In the genomic region with DNA sequence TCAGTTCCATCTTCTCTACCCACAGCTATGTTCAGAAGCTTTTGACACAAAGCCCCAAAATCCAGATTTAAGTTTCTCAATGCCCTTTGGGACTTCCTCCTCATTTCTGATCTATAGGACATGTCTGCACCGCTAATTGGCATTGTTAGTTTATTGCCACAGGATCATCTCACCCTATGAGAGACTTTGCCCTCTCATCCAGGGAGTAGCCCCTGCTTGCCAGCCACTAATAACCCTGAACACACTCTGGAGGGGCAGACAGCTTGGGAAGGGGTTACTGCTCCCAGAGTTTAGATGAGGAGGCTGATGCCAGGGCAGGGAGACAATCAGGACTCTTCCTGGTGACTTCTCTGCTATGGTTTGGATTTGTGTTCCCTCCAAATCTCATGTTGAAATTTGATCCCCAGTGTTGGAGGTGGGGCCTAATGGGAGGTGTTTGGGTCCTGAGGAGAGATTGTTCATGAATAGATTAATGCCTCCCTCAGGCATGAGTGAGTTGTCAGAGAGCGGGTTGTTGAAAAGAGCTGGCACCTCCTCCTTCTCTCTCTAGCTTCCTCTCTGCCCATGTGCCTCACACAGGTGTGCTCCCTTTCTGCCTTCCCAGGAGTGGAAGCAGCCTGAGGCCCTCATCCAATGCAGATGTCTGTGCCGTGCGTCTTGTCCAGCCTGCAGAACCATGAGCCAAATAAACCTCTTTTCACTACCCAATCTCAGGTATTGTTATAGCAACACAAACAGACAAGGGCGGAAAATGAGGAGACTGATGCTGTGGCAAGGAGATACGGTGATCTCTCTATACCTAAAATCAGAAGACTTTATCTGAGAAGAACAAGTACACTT, we compare ENCODE assay signal across 23 cellular contexts. TPM values are rescaled to one million over a fixed set of nuclear protein-coding genes. Genes with fewer than 3 reads are reported as not detected.
DNase-seq lines count a peak whose midpoint lies in the region.
"Had no signal": no experiment of that assay in that cellular context is flagged by ENCODE, and none has a peak within 500 bp of the region (broad histone marks: within the 10 kb centered on the region; RNA-seq: fewer than 3 reads in every experiment).

No MANE protein-coding gene starts in this region.

- no peaks in the 10 kb centered on the region for H3K36me3 ChIP-seq in skeletal muscle tissue (ENCODE audit: control insufficient read depth in 3 of 3, insufficient read depth in 3 of 3, low read length in 3 of 3)

- H3K27ac Mint-ChIP-seq in dendritic cell treated with granulocyte-macrophage colony-stimulating factor and Interleukin-4, amounts not matched to agents 40 ng/mL and 50 ng/mL, for 4 days: peak overlapping the region; percentile 51
- H3K27ac Mint-ChIP-seq: activated CD8-positive, alpha-beta T cell treated with anti-CD3 and anti-CD28 coated beads, Interleukin-2, amount 10 ng/mL, durations not matched to agents 7 days and 5 days; activated naive CD4-positive, alpha-beta T cell treated with anti-CD3 and anti-CD28 coated beads, Interleukin-2, amount 50 U/mL, for 72 hours; activated T-cell treated with anti-CD3 and anti-CD28 coated beads, Interleukin-2, amount 50 U/mL, for 72 hours; WTC11 had no signal

- peak overlapping the region; percentile 97 for H3K27ac ChIP-seq in skeletal muscle tissue (ENCODE audit: low read depth, low read length)

- intact Hi-C loops in dendritic cell treated with granulocyte-macrophage colony-stimulating factor and Interleukin-4, amounts not matched to agents 40 ng/mL and 50 ng/mL, for 4 days (cut with micrococcal nuclease): no loop called here
- intact Hi-C loops in cardiac septum (cut with DNase I): no loop called here

- no peaks in the 10 kb centered on the region for H3K27me3 ChIP-seq in skeletal muscle tissue (ENCODE audit: control insufficient read depth in 3 of 3, insufficient read depth in 3 of 3, low read length in 3 of 3)

- no peaks in the 10 kb centered on the region for H3K9me3 ChIP-seq in skeletal muscle tissue (ENCODE audit: control insufficient read depth in 3 of 3, low read length in 3 of 3)

- H3K9me3 Mint-ChIP-seq in dendritic cell treated with granulocyte-macrophage colony-stimulating factor and Interleukin-4, amounts not matched to agents 40 ng/mL and 50 ng/mL, for 4 days: no peaks in the 10 kb centered on the region
- H3K9me3 Mint-ChIP-seq: activated naive CD4-positive, alpha-beta T cell treated with anti-CD3 and anti-CD28 coated beads, Interleukin-2, amount 50 U/mL, for 72 hours; activated T-cell treated with anti-CD3 and anti-CD28 coated beads, Interleukin-2, amount 50 U/mL, for 72 hours; memory B cell; WTC11 had no signal

- H3K36me3 Mint-ChIP-seq in dendritic cell treated with granulocyte-macrophage colony-stimulating factor and Interleukin-4, amounts not matched to agents 40 ng/mL and 50 ng/mL, for 4 days (ENCODE audit: low read depth): peaks cover 5% of the 10 kb centered on the region
- H3K36me3 Mint-ChIP-seq: memory B cell, naive B cell, WTC11 had no signal

- H3K4me1 ChIP-seq in skeletal muscle tissue (ENCODE audit: control insufficient read depth in 3 of 3, insufficient read depth in 3 of 3, low read length in 3 of 3): peaks cover 53 to 73% (median 58%) of the 10 kb centered on the region in 3 donors

- no peaks in the 10 kb centered on the region for H3K27me3 Mint-ChIP-seq in dendritic cell treated with granulocyte-macrophage colony-stimulating factor and Interleukin-4, amounts not matched to agents 40 ng/mL and 50 ng/mL, for 4 days
- H3K27me3 Mint-ChIP-seq: memory B cell, naive B cell had no signal

- H3K4me3 ChIP-seq in skeletal muscle tissue (ENCODE audit: low read length in 3 of 3): peak overlapping the region in 1 of 3 donors; percentile 27

- no peak overlapping the region for H3K4me3 Mint-ChIP-seq in dendritic cell treated with granulocyte-macrophage colony-stimulating factor and Interleukin-4, amounts not matched to agents 40 ng/mL and 50 ng/mL, for 4 days
- H3K4me3 Mint-ChIP-seq: activated CD8-positive, alpha-beta T cell treated with anti-CD3 and anti-CD28 coated beads, Interleukin-2, amount 10 ng/mL, durations not matched to agents 7 days and 5 days; activated T-cell treated with anti-CD3 and anti-CD28 coated beads, Interleukin-2, amount 50 U/mL, for 72 hours; memory B cell; WTC11 had no signal

- DNase-seq in NCI-H1436 (lab: John Stamatoyannopoulos, UW): peak; percentile 7
- no peak for DNase-seq in NCI-H1436 treated with DMSO at 0.1 percent for 48 hours (lab: John Stamatoyannopoulos, UW)
- DNase-seq in NCI-H69 (lab: John Stamatoyannopoulos, UW): peak; percentile 46
- no peak for DNase-seq in activated effector memory CD4-positive, alpha-beta T cell treated with anti-CD3 and anti-CD28 coated beads, Interleukin-2, amount 50 U/mL, for 16 hours
- DNase-seq in NCI-H2107 (lab: John Stamatoyannopoulos, UW): no peak
- DNase-seq in cardiac septum (ENCODE audit: low spot score): no peak
- DNase-seq: activated CD8-positive, alpha-beta T cell treated with anti-CD3 and anti-CD28 coated beads, Interleukin-2, amount 10 ng/mL, durations not matched to agents 7 days and 5 days; activated T-cell treated with anti-CD3 and anti-CD28 coated beads, Interleukin-2, amount 50 U/mL, for 72 hours; DMS153; H7; naive B cell; NCI-H1694; NCI-H524 treated with DMSO at 0.1 percent for 48 hours; SHP77; stimulated activated CD4-positive, alpha-beta T cell treated with anti-CD3 and anti-CD28 coated beads, Interleukin-4, amount 100 ng/mL, for 24 hours had no signal

- H3K4me1 Mint-ChIP-seq in dendritic cell treated with granulocyte-macrophage colony-stimulating factor and Interleukin-4, amounts not matched to agents 40 ng/mL and 50 ng/mL, for 4 days (ENCODE audit: low read depth): peaks cover 69% of the 10 kb centered on the region

- peak overlapping the region in 1 of 3 donors; percentile 18 for H3K9ac ChIP-seq in skeletal muscle tissue (ENCODE audit: low read depth in 1 of 3, low read length in 3 of 3)

RNA-seq across cellular contexts. Expression of gene SCARB2, which starts 3.6 kb away (rescaled TPM):
- total RNA-seq in skeletal muscle tissue: 125 TPM
- 114 TPM for total RNA-seq in cardiac septum

RNA-seq across cellular contexts. Expression of gene FAM47E, which starts 34.3 kb away (rescaled TPM):
- total RNA-seq in skeletal muscle tissue (0.52 TPM), cardiac septum (2.9 TPM)
- total RNA-seq: activated CD8-positive, alpha-beta T cell treated with anti-CD3 and anti-CD28 coated beads, Interleukin-2, amount 10 ng/mL, durations not matched to agents 7 days and 5 days; activated naive CD4-positive, alpha-beta T cell treated with anti-CD3 and anti-CD28 coated beads, Interleukin-2, amount 50 U/mL, for 72 hours; activated T-cell treated with anti-CD3 and anti-CD28 coated beads, Interleukin-2, amount 50 U/mL, for 72 hours; HT1080; OCI-LY7; T-helper 1 cell treated with Interleukin-12 subunit alpha and Interleukin-12 subunit beta and Interleukin-4 antibody, amounts not matched to agents 30 ng/mL and 1 ng/mL, for 36 hours had no signal

Comparison
In these comparisons a context has a peak if more than half of its experiments do, and no peak if none do; other contexts are left out.
1. DNase-seq: peak in NCI-H1436 (single experiment) and NCI-H69 (single experiment); none in NCI-H1436 treated with DMSO at 0.1 percent for 48 hours (single experiment), activated effector memory CD4-positive, alpha-beta T cell treated with anti-CD3 and anti-CD28 coated beads, Interleukin-2, amount 50 U/mL, for 16 hours (single experiment), NCI-H2107 (single experiment) and cardiac septum (single experiment).